In the genomic region with DNA sequence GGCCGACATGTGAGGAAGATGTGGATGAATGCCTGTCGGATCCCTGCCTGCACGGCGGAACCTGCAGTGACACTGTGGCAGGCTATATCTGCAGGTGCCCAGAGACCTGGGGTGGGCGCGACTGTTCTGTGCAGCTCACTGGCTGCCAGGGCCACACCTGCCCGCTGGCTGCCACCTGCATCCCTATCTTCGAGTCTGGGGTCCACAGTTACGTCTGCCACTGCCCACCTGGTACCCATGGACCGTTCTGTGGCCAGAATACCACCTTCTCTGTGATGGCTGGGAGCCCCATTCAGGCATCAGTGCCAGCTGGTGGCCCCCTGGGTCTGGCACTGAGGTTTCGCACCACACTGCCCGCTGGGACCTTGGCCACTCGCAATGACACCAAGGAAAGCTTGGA, we compare ENCODE assay signal across 23 cellular contexts. TPM values are rescaled to one million over a fixed set of nuclear protein-coding genes. Genes with fewer than 3 reads are reported as not detected.
A peak's percentile ranks its signal among the peaks of the same experiment; 100 is the strongest.
DNase-seq lines count a peak whose midpoint lies in the region; ATAC-seq and TF ChIP-seq lines count a peak whose summit lies in the region.
"Had no signal": no experiment of that assay in that cellular context is flagged by ENCODE, and none has a peak within 500 bp of the region (broad histone marks: within the 10 kb centered on the region; RNA-seq: fewer than 3 reads in every experiment).

No MANE protein-coding gene starts in this region.

- H3K14ac ChIP-seq in mesenchymal stem cell (ENCODE audit: low read length in 2 of 2) = no peak overlapping the region

- no peak overlapping the region for H2BK12ac ChIP-seq in mesenchymal stem cell (ENCODE audit: low read length in 2 of 2)

- ATAC-seq in right cardiac atrium (no peak), left ventricle myocardium superior (no peak), GM18867 (IDR thresholded peaks at IDR 0.05; ENCODE audit: unreplicated experiment) (no peak), HG03097 (IDR thresholded peaks at IDR 0.05; ENCODE audit: low FRiP score, unreplicated experiment) (no peak), right lobe of liver (no peak)
- ATAC-seq: CD8-positive, alpha-beta T cell; GM12878; GM23338; HCT116 had no signal

- H4K8ac ChIP-seq in mesenchymal stem cell (ENCODE audit: low read length) = no peak overlapping the region

- H3K4me2 ChIP-seq in mesenchymal stem cell (ENCODE audit: low read length, poor library complexity, severe bottlenecking) (no peak overlapping the region), osteoblast (ENCODE audit: insufficient read depth, low read length) (no peak overlapping the region)
- H3K4me2 ChIP-seq: BLaER1, GM23338 had no signal

- H2AFZ ChIP-seq in mesenchymal stem cell (ENCODE audit: low read depth, low read length) (no peak overlapping the region), osteoblast (ENCODE audit: low read length) (no peak overlapping the region)
- H2AFZ ChIP-seq: GM23338 had no signal

- TF ChIP-seq CTCF in osteoblast (IDR thresholded peaks at IDR 0.05; ENCODE audit: extremely low read depth, low read depth, low read length) = no peak
- TF ChIP-seq CTCF in right lobe of liver (IDR thresholded peaks at IDR 0.05) = no peak

- no peak overlapping the region for H3K4me3 ChIP-seq in right cardiac atrium (ENCODE audit: low read length)
- no peak overlapping the region for H3K4me3 ChIP-seq in mesenchymal stem cell (ENCODE audit: insufficient read depth in 1 of 2, low read depth in 1 of 2, low read length in 2 of 2)
- no peak overlapping the region for H3K4me3 ChIP-seq in osteoblast (ENCODE audit: insufficient read depth, low read length)
- H3K4me3 ChIP-seq in right lobe of liver = no peak overlapping the region
- H3K4me3 ChIP-seq: BLaER1, GM12878, GM23338 had no signal

- H3K9me3 ChIP-seq in right cardiac atrium (ENCODE audit: control insufficient read depth, low read length) = no peaks in the 10 kb centered on the region
- H3K9me3 ChIP-seq in mesenchymal stem cell (ENCODE audit: control insufficient read depth, low read length) = no peaks in the 10 kb centered on the region
- no peaks in the 10 kb centered on the region for H3K9me3 ChIP-seq in osteoblast (ENCODE audit: low read depth, low read length)
- no peaks in the 10 kb centered on the region for H3K9me3 ChIP-seq in right lobe of liver
- H3K9me3 ChIP-seq: BLaER1 had no signal

- H3K4ac ChIP-seq in mesenchymal stem cell (ENCODE audit: low read depth in 1 of 2, low read length in 2 of 2) = no peak overlapping the region

- H3K27me3 ChIP-seq in right cardiac atrium (ENCODE audit: control insufficient read depth, insufficient read depth) (no peaks in the 10 kb centered on the region), mesenchymal stem cell (ENCODE audit: control insufficient read depth in 1 of 2, insufficient read depth in 1 of 2, low read length in 2 of 2) (peaks cover 23 to 66% of the 10 kb centered on the region in 2 experiments), osteoblast (ENCODE audit: insufficient read depth, low read length) (peaks cover 26% of the 10 kb centered on the region), right lobe of liver (no peaks in the 10 kb centered on the region)

- H2BK120ac ChIP-seq in mesenchymal stem cell (ENCODE audit: low read depth, low read length) = no peak overlapping the region

- WGBS in right cardiac atrium = 93% methylated on average over 13 of the region's 13 CpGs
- 90% methylated on average over 13 of the region's 13 CpGs for WGBS in mesenchymal stem cell
- WGBS in right lobe of liver (ENCODE audit: insufficient coverage, low coverage, low lambda C conversion rate, missing lambda C conversion rate) = no CpG with 5 or more reads among the region's 13 CpGs

- H3K79me1 ChIP-seq in mesenchymal stem cell (replicated peaks; ENCODE audit: low read length, poor library complexity, severe bottlenecking) = no peaks in the 10 kb centered on the region

- H3K9ac ChIP-seq in mesenchymal stem cell (ENCODE audit: low read length) = no peak overlapping the region
- H3K9ac ChIP-seq: BLaER1 had no signal

- H3K4me1 ChIP-seq in right cardiac atrium (ENCODE audit: control insufficient read depth, insufficient read depth, low read length) (peaks cover 3% of the 10 kb centered on the region), mesenchymal stem cell (ENCODE audit: control insufficient read depth, insufficient read depth, low read depth, low read length) (peaks cover 47% of the 10 kb centered on the region), osteoblast (ENCODE audit: insufficient read depth, low read length) (no peaks in the 10 kb centered on the region), right lobe of liver (no peaks in the 10 kb centered on the region)

- no peak overlapping the region for H3K18ac ChIP-seq in mesenchymal stem cell (ENCODE audit: low read depth in 1 of 2, low read length in 2 of 2)

- H3K79me2 ChIP-seq in osteoblast (ENCODE audit: insufficient read depth, low read length) = no peaks in the 10 kb centered on the region

- H2BK5ac ChIP-seq in mesenchymal stem cell (ENCODE audit: low read depth, low read length, poor library complexity, severe bottlenecking) = no peak overlapping the region

- H3K23ac ChIP-seq in mesenchymal stem cell (ENCODE audit: low read length in 2 of 2) = no peak overlapping the region

- no peak overlapping the region for H2BK15ac ChIP-seq in mesenchymal stem cell (ENCODE audit: low read depth, poor library complexity, severe bottlenecking)

- DNase-seq in right cardiac atrium = peak in 2 of 3 donors; percentile 38 to 45
- no peak for DNase-seq in left ventricle myocardium superior
- no peak for DNase-seq in mesenchymal stem cell
- DNase-seq in osteoblast (ENCODE audit: insufficient read length, low spot score, missing footprints) = peak; percentile 89
- DNase-seq in COR-L47 (lab: John Stamatoyannopoulos, UW) = no peak
- DNase-seq in right lobe of liver = no peak
- DNase-seq: CD4-positive, CD25-positive, alpha-beta regulatory T cell; CD8-positive, alpha-beta T cell; DMS 273 treated with DMSO at 0.1 percent for 48 hours; DMS79; EL; GDM1; H9 had no signal

- H2AK5ac ChIP-seq in mesenchymal stem cell (ENCODE audit: low read length, severe bottlenecking) = no peak overlapping the region

- no peak for TF ChIP-seq POLR2A in right lobe of liver (IDR thresholded peaks at IDR 0.05)

- peak overlapping the region; percentile 62 for H4K91ac ChIP-seq in mesenchymal stem cell (ENCODE audit: low read length)

- no peaks in the 10 kb centered on the region for H4K20me1 ChIP-seq in osteoblast (ENCODE audit: insufficient read depth, low read length)

- intact Hi-C loops in right cardiac atrium (cut with DNase I) = no loop called here
- intact Hi-C loops in left ventricle myocardium superior (cut with micrococcal nuclease) = no loop called here
- intact Hi-C loops in right lobe of liver (cut with DNase I) = no loop called here

- H3K36me3 ChIP-seq in mesenchymal stem cell (ENCODE audit: control insufficient read depth in 1 of 2, insufficient read depth in 2 of 2, low read depth in 1 of 2, low read length in 2 of 2) (no peaks in the 10 kb centered on the region), osteoblast (ENCODE audit: insufficient read depth, low read length) (no peaks in the 10 kb centered on the region), right lobe of liver (no peaks in the 10 kb centered on the region)

- no peak overlapping the region for H3K27ac ChIP-seq in right cardiac atrium (ENCODE audit: low read length)
- no peak overlapping the region for H3K27ac ChIP-seq in mesenchymal stem cell (ENCODE audit: low read length, poor library complexity, severe bottlenecking)
- no peak overlapping the region for H3K27ac ChIP-seq in osteoblast (ENCODE audit: low read depth, low read length)
- no peak overlapping the region for H3K27ac ChIP-seq in right lobe of liver
- H3K27ac ChIP-seq: 22Rv1, BLaER1, C4-2B had no signal

RNA-seq across cellular contexts. Expression of a gene that starts 14.1 kb away (rescaled TPM):
- under 1 TPM in 3 of 4 donors, not detected in 1; 0.14 to 0.26 (median 0.17) TPM for total RNA-seq in right cardiac atrium
- 0.02 TPM for polyA plus RNA-seq in right cardiac atrium
- total RNA-seq in left ventricle myocardium superior = 0.79 TPM
- polyA plus RNA-seq in mesenchymal stem cell (2013, experiment 1 of 2) = 0.11 TPM
- 0.10 TPM for polyA plus RNA-seq in mesenchymal stem cell (2013, experiment 2 of 2)
- not detected in 2 replicates for total RNA-seq in osteoblast
- not detected for total RNA-seq in right lobe of liver
- total RNA-seq: CD4-positive, CD25-positive, alpha-beta regulatory T cell; CD8-positive, alpha-beta T cell; H4 had no signal
- polyA plus RNA-seq: AG04450 had no signal

Comparison
In these comparisons a context has a peak if more than half of its experiments do, and no peak if none do; other contexts are left out.
1. DNase-seq: peak in right cardiac atrium (2 of 3) and osteoblast (single experiment); none in left ventricle myocardium superior (single experiment), mesenchymal stem cell (single experiment), COR-L47 (single experiment) and right lobe of liver (0 of 3).